Comparison of ENCODE assay signal across 1 cellular context in genomic region chr1:58815069-58815679, GRCh38.
A peak's percentile ranks its signal among the peaks of the same experiment; 100 is the strongest.
TF ChIP-seq lines count a peak whose summit lies in the region.

No MANE protein-coding gene starts in this region.

TF ChIP-seq in HEK293, 187 proteins besides CTCF, POLR2A, EP300 and RAD21 (continued from another document and continues in another):
- TF ChIP-seq KLF1 (tag by site-specific recombination; IDR thresholded peaks at IDR 0.05): peak; percentile 75
- peak; percentile 65 for TF ChIP-seq ZNF76 (tag by site-specific recombination; IDR thresholded peaks at IDR 0.05; ENCODE audit: borderline replicate concordance, low read depth)
- TF ChIP-seq IKZF3 (tag by site-specific recombination; IDR thresholded peaks at IDR 0.05): peak; percentile 57
- TF ChIP-seq, protein P1, sequence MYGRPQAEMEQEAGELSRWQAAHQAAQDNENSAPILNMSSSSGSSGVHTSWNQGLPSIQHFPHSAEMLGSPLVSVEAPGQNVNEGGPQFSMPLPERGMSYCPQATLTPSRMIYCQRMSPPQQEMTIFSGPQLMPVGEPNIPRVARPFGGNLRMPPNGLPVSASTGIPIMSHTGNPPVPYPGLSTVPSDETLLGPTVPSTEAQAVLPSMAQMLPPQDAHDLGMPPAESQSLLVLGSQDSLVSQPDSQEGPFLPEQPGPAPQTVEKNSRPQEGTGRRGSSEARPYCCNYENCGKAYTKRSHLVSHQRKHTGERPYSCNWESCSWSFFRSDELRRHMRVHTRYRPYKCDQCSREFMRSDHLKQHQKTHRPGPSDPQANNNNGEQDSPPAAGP (tag by site-specific recombination; IDR thresholded peaks at IDR 0.05): peak; percentile 84
- TF ChIP-seq ZNF558 (tag by site-specific recombination; IDR thresholded peaks at IDR 0.05): no peak
- no peak for TF ChIP-seq BCL11B (tag by site-specific recombination; IDR thresholded peaks at IDR 0.05; ENCODE audit: low read depth)
- TF ChIP-seq KLF10 (tag by site-specific recombination; IDR thresholded peaks at IDR 0.05): peak; percentile 83
- 0 out of 2 replicates have a peak, but pooled peaks have one; percentile 17 for TF ChIP-seq ZNF518A (tag by site-specific recombination; conservative IDR thresholded peaks at IDR 0.05; ENCODE audit: low read depth)
- no peak for TF ChIP-seq ZNF121 (tag by site-specific recombination; IDR thresholded peaks at IDR 0.05)
- TF ChIP-seq, protein P2, sequence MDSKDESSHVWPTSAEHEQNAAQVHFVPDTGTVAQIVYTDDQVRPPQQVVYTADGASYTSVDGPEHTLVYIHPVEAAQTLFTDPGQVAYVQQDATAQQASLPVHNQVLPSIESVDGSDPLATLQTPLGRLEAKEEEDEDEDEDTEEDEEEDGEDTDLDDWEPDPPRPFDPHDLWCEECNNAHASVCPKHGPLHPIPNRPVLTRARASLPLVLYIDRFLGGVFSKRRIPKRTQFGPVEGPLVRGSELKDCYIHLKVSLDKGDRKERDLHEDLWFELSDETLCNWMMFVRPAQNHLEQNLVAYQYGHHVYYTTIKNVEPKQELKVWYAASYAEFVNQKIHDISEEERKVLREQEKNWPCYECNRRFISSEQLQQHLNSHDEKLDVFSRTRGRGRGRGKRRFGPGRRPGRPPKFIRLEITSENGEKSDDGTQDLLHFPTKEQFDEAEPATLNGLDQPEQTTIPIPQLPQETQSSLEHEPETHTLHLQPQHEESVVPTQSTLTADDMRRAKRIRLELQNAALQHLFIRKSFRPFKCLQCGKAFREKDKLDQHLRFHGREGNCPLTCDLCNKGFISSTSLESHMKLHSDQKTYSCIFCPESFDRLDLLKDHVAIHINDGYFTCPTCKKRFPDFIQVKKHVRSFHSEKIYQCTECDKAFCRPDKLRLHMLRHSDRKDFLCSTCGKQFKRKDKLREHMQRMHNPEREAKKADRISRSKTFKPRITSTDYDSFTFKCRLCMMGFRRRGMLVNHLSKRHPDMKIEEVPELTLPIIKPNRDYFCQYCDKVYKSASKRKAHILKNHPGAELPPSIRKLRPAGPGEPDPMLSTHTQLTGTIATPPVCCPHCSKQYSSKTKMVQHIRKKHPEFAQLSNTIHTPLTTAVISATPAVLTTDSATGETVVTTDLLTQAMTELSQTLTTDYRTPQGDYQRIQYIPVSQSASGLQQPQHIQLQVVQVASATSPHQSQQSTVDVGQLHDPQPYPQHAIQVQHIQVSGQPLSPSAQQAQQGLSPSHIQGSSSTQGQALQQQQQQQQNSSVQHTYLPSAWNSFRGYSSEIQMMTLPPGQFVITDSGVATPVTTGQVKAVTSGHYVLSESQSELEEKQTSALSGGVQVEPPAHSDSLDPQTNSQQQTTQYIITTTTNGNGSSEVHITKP (tag by site-specific recombination; IDR thresholded peaks at IDR 0.05): 0 out of 2 replicates have a peak, but pooled peaks have one; percentile 7
- TF ChIP-seq ZBTB11 (tag by site-specific recombination; conservative IDR thresholded peaks at IDR 0.05; ENCODE audit: low read depth): peak; percentile 15; the same call in 1 of the 2 replicates
- TF ChIP-seq KLF16 (tag by site-specific recombination; IDR thresholded peaks at IDR 0.05): 0 out of 2 replicates have a peak, but pooled peaks have one; percentile 38
- TF ChIP-seq ZNF747 (tag by site-specific recombination; IDR thresholded peaks at IDR 0.05): no peak
- TF ChIP-seq, protein P3, sequence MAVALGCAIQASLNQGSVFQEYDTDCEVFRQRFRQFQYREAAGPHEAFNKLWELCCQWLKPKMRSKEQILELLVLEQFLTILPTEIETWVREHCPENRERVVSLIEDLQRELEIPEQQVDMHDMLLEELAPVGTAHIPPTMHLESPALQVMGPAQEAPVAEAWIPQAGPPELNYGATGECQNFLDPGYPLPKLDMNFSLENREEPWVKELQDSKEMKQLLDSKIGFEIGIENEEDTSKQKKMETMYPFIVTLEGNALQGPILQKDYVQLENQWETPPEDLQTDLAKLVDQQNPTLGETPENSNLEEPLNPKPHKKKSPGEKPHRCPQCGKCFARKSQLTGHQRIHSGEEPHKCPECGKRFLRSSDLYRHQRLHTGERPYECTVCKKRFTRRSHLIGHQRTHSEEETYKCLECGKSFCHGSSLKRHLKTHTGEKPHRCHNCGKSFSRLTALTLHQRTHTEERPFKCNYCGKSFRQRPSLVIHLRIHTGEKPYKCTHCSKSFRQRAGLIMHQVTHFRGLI (tag by site-specific recombination; IDR thresholded peaks at IDR 0.05): no peak
- no peak for TF ChIP-seq GFI1B (tag by site-specific recombination; IDR thresholded peaks at IDR 0.05)
- TF ChIP-seq KLF8 (tag by site-specific recombination; IDR thresholded peaks at IDR 0.05): 0 out of 2 replicates have a peak, but pooled peaks have one; percentile 44
- TF ChIP-seq, protein P4, sequence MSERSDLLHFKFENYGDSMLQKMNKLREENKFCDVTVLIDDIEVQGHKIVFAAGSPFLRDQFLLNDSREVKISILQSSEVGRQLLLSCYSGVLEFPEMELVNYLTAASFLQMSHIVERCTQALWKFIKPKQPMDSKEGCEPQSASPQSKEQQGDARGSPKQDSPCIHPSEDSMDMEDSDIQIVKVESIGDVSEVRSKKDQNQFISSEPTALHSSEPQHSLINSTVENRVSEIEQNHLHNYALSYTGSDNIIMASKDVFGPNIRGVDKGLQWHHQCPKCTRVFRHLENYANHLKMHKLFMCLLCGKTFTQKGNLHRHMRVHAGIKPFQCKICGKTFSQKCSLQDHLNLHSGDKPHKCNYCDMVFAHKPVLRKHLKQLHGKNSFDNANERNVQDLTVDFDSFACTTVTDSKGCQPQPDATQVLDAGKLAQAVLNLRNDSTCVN (tag by site-specific recombination; optimal IDR thresholded peaks at IDR 0.05): peak; percentile 48
- no peak for TF ChIP-seq REST (tag by site-specific recombination; IDR thresholded peaks at IDR 0.05)
- TF ChIP-seq ZFHX2 (tag by site-specific recombination; conservative IDR thresholded peaks at IDR 0.05): peak; percentile 98
- TF ChIP-seq, protein P5, sequence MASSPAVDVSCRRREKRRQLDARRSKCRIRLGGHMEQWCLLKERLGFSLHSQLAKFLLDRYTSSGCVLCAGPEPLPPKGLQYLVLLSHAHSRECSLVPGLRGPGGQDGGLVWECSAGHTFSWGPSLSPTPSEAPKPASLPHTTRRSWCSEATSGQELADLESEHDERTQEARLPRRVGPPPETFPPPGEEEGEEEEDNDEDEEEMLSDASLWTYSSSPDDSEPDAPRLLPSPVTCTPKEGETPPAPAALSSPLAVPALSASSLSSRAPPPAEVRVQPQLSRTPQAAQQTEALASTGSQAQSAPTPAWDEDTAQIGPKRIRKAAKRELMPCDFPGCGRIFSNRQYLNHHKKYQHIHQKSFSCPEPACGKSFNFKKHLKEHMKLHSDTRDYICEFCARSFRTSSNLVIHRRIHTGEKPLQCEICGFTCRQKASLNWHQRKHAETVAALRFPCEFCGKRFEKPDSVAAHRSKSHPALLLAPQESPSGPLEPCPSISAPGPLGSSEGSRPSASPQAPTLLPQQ (tag by site-specific recombination; IDR thresholded peaks at IDR 0.05): no peak; the same call in 1 of the 2 replicates
- TF ChIP-seq ZNF610 (tag by site-specific recombination; IDR thresholded peaks at IDR 0.05; ENCODE audit: borderline replicate concordance): peak; percentile 23; the same call in 1 of the 2 replicates
- TF ChIP-seq, protein P6, sequence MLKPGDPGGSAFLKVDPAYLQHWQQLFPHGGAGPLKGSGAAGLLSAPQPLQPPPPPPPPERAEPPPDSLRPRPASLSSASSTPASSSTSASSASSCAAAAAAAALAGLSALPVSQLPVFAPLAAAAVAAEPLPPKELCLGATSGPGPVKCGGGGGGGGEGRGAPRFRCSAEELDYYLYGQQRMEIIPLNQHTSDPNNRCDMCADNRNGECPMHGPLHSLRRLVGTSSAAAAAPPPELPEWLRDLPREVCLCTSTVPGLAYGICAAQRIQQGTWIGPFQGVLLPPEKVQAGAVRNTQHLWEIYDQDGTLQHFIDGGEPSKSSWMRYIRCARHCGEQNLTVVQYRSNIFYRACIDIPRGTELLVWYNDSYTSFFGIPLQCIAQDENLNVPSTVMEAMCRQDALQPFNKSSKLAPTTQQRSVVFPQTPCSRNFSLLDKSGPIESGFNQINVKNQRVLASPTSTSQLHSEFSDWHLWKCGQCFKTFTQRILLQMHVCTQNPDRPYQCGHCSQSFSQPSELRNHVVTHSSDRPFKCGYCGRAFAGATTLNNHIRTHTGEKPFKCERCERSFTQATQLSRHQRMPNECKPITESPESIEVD (tag by site-specific recombination; IDR thresholded peaks at IDR 0.05): no peak
- no peak for TF ChIP-seq ZNF366 (tag by site-specific recombination; conservative IDR thresholded peaks at IDR 0.05)
